Comparison of ENCODE assay signal across 1 cellular context in the genomic region with DNA sequence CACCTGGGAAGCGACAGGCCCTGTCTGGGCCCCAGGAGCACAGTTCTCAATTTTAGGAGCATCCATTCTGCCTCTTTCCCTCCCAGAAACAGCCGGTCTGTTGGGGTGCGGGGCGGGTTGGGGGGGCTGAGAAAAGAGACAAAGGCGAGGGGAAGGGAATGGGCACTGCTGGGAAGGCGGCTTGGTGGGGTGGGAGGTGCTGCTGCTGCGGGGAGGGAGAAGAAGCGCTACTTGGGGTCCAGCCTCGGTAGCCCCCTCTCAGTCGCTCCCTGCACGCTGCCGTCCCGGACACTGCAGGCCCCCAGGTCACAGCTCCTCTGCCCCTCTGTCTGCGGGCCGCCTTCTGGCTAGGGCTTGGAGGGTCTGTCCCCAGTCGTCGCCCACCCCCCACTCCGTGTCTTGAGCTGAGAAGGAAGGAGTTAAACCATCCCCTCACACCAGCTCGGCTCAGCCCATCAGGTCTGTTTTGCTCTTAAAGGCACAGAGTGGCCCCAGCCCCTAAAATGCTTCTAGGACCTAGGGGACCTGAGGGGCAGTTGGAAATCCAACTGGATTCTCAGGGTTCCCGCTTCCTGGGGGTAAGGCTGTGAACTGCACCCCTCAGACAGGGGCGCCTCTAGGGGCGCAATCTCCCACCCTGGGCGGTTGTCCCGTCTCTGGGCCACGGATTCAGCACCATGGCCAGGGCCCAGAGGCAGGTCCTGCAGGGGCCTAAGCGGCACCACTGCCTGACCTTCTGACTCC.
TF ChIP-seq lines count a peak whose summit lies in the region.

No MANE protein-coding gene starts in this region.

TF ChIP-seq in HepG2, 621 proteins besides CTCF, POLR2A, EP300 and RAD21 (continued from another document and continues in another):
- TF ChIP-seq, protein P1, sequence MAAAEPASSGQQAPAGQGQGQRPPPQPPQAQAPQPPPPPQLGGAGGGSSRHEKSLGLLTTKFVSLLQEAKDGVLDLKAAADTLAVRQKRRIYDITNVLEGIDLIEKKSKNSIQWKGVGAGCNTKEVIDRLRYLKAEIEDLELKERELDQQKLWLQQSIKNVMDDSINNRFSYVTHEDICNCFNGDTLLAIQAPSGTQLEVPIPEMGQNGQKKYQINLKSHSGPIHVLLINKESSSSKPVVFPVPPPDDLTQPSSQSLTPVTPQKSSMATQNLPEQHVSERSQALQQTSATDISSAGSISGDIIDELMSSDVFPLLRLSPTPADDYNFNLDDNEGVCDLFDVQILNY (CRISPR knock-in tag; conservative IDR thresholded peaks at IDR 0.05), result 0 out of 2 replicates have a peak, but pooled peaks have one; percentile 62
- TF ChIP-seq RERE (CRISPR knock-in tag; IDR thresholded peaks at IDR 0.05; ENCODE audit: low read depth) (no peak), REPIN1 (CRISPR knock-in tag; IDR thresholded peaks at IDR 0.05; ENCODE audit: borderline replicate concordance, low read depth) (peak; percentile 90; the same call in 1 of the 2 replicates), JUN (CRISPR knock-in tag; IDR thresholded peaks at IDR 0.05) (peak; percentile 83), ZNF329 (CRISPR knock-in tag; IDR thresholded peaks at IDR 0.05; ENCODE audit: low read depth) (peak; percentile 95), THRA (CRISPR knock-in tag; IDR thresholded peaks at IDR 0.05; ENCODE audit: borderline replicate concordance) (peak; percentile 96), AGO1 (IDR thresholded peaks at IDR 0.05; ENCODE audit: low read depth, low read length, poor library complexity, severe bottlenecking) (no peak), ZNF335 (CRISPR knock-in tag; IDR thresholded peaks at IDR 0.05) (peak; percentile 94), ZSCAN30 (CRISPR knock-in tag; IDR thresholded peaks at IDR 0.05) (peak; percentile 98), ZNF205 (CRISPR knock-in tag; IDR thresholded peaks at IDR 0.05) (peak; percentile 95), KLF16 (CRISPR knock-in tag; IDR thresholded peaks at IDR 0.05) (peak in 1 of 2 experiments; percentile 99; a peak in 2 of 4 replicates), ZBTB1 (CRISPR knock-in tag; IDR thresholded peaks at IDR 0.05; ENCODE audit: borderline replicate concordance) (peak; percentile 84; the same call in 1 of the 2 replicates), ZNF510 (CRISPR knock-in tag; IDR thresholded peaks at IDR 0.05; ENCODE audit: low read depth) (peak; percentile 98), THAP11 (CRISPR knock-in tag; IDR thresholded peaks at IDR 0.05) (peak; percentile 83), NR0B2 (CRISPR knock-in tag; IDR thresholded peaks at IDR 0.05) (peak; percentile 97), SMAD9 (CRISPR knock-in tag; IDR thresholded peaks at IDR 0.05) (peak; percentile 99), GFI1 (CRISPR knock-in tag; IDR thresholded peaks at IDR 0.05; ENCODE audit: borderline replicate concordance) (peak; percentile 77; the same call in 1 of the 2 replicates), TRAFD1 (CRISPR knock-in tag; IDR thresholded peaks at IDR 0.05; ENCODE audit: borderline replicate concordance) (peak; percentile 97; the same call in 1 of the 2 replicates), ZBTB2 (CRISPR knock-in tag; IDR thresholded peaks at IDR 0.05; ENCODE audit: low read depth) (no peak; the same call in 1 of the 2 replicates), RARA (CRISPR knock-in tag; IDR thresholded peaks at IDR 0.05) (peak; percentile 82), PRPF4 (IDR thresholded peaks at IDR 0.05; ENCODE audit: low read depth, low read length, poor library complexity, severe bottlenecking) (no peak), BCL6 (CRISPR knock-in tag; IDR thresholded peaks at IDR 0.05) (peak; percentile 82), ZFP82 (CRISPR knock-in tag; IDR thresholded peaks at IDR 0.05; ENCODE audit: borderline replicate concordance) (peak; percentile 77; the same call in 1 of the 2 replicates), ZNF7 (CRISPR knock-in tag; IDR thresholded peaks at IDR 0.05) (peak; percentile 70)
- TF ChIP-seq, protein P2, sequence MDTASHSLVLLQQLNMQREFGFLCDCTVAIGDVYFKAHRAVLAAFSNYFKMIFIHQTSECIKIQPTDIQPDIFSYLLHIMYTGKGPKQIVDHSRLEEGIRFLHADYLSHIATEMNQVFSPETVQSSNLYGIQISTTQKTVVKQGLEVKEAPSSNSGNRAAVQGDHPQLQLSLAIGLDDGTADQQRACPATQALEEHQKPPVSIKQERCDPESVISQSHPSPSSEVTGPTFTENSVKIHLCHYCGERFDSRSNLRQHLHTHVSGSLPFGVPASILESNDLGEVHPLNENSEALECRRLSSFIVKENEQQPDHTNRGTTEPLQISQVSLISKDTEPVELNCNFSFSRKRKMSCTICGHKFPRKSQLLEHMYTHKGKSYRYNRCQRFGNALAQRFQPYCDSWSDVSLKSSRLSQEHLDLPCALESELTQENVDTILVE (CRISPR knock-in tag; IDR thresholded peaks at IDR 0.05), result peak; percentile 98
- TF ChIP-seq, protein P3, sequence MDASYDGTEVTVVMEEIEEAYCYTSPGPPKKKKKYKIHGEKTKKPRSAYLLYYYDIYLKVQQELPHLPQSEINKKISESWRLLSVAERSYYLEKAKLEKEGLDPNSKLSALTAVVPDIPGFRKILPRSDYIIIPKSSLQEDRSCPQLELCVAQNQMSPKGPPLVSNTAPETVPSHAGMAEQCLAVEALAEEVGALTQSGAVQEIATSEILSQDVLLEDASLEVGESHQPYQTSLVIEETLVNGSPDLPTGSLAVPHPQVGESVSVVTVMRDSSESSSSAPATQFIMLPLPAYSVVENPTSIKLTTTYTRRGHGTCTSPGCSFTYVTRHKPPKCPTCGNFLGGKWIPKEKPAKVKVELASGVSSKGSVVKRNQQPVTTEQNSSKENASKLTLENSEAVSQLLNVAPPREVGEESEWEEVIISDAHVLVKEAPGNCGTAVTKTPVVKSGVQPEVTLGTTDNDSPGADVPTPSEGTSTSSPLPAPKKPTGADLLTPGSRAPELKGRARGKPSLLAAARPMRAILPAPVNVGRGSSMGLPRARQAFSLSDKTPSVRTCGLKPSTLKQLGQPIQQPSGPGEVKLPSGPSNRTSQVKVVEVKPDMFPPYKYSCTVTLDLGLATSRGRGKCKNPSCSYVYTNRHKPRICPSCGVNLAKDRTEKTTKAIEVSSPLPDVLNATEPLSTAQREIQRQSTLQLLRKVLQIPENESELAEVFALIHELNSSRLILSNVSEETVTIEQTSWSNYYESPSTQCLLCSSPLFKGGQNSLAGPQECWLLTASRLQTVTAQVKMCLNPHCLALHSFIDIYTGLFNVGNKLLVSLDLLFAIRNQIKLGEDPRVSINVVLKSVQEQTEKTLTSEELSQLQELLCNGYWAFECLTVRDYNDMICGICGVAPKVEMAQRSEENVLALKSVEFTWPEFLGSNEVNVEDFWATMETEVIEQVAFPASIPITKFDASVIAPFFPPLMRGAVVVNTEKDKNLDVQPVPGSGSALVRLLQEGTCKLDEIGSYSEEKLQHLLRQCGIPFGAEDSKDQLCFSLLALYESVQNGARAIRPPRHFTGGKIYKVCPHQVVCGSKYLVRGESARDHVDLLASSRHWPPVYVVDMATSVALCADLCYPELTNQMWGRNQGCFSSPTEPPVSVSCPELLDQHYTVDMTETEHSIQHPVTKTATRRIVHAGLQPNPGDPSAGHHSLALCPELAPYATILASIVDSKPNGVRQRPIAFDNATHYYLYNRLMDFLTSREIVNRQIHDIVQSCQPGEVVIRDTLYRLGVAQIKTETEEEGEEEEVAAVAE (CRISPR knock-in tag; IDR thresholded peaks at IDR 0.05; ENCODE audit: borderline replicate concordance), result peak; percentile 96
- TF ChIP-seq, protein P4, sequence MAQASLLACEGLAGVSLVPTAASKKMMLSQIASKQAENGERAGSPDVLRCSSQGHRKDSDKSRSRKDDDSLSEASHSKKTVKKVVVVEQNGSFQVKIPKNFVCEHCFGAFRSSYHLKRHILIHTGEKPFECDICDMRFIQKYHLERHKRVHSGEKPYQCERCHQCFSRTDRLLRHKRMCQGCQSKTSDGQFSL (CRISPR knock-in tag; IDR thresholded peaks at IDR 0.05), result peak; percentile 88; the same call in 1 of the 2 replicates
- TF ChIP-seq, protein P5, sequence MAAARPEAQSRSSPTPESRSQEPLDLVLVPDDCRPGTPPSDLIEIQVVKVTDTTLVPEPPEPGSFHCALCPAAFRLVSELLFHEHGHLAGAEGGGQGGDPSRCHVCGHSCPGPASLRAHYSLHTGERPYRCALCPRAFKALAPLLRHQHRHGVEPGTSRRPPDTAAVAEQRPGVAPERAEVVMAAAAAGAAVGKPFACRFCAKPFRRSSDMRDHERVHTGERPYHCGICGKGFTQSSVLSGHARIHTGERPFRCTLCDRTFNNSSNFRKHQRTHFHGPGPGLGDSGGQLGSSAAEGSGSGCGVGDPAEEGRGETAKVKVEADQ (CRISPR knock-in tag; IDR thresholded peaks at IDR 0.05; ENCODE audit: borderline replicate concordance), result peak; percentile 97
